ENCODE assay signal across 15 cellular contexts in genomic region chr11:72391638-72392423, GRCh38. TPM values are rescaled to one million over a fixed set of nuclear protein-coding genes. Genes with fewer than 3 reads are reported as not detected.
DNase-seq lines count a peak whose midpoint lies in the region; ATAC-seq and TF ChIP-seq lines count a peak whose summit lies in the region.
"Had no signal": no experiment of that assay in that cellular context is flagged by ENCODE, and none has a peak within 500 bp of the region (broad histone marks: within the 10 kb centered on the region; RNA-seq: fewer than 3 reads in every experiment).

No MANE protein-coding gene starts in this region.

- DNase-seq in GM12864 (ENCODE audit: low read depth): peak; percentile 29
- DNase-seq in left kidney (ENCODE audit: low read depth, low spot score): peak; percentile 75
- DNase-seq in NCI-H446 treated with DMSO at 0.1 percent for 48 hours (lab: John Stamatoyannopoulos, UW): no peak
- DNase-seq in middle frontal gyrus (ENCODE audit: extremely low spot score, low spot score): no peak
- no peak for DNase-seq in mucosa of gallbladder (ENCODE audit: low spot score)
- DNase-seq: activated CD4-positive, alpha-beta T cell treated with anti-CD3 and anti-CD28 coated beads, Interleukin-2, amount 10 ng/mL, durations not matched to agents 24 days and 14 days; effector CD8-positive, alpha-beta T cell; foreskin melanocyte; MM.1S; PC-9; stimulated activated CD4-positive, alpha-beta T cell treated with anti-CD3 and anti-CD28 coated beads, Interleukin-4, amount 100 ng/mL, for 1 hour; stimulated activated naive CD4-positive, alpha-beta T cell treated with Interleukin-2 at 50 U/mL for 16 hours had no signal

- TF ChIP-seq CTCF in GM12864 (IDR thresholded peaks at IDR 0.05; ENCODE audit: low read depth, low read length, missing control alignments): no peak

- H3K4me3 ChIP-seq in GM12864 (ENCODE audit: low read depth, low read length): no peak overlapping the region
- H3K4me3 ChIP-seq: PC-9 had no signal

- ATAC-seq in GM19463 (IDR thresholded peaks at IDR 0.05; ENCODE audit: unreplicated experiment): peak; percentile 84
- ATAC-seq in HG03196 (IDR thresholded peaks at IDR 0.05; ENCODE audit: unreplicated experiment): peak; percentile 62
- ATAC-seq in GM18519 (IDR thresholded peaks at IDR 0.05; ENCODE audit: low FRiP score, unreplicated experiment): no peak

RNA-seq across cellular contexts. Expression of gene CLPB, which starts 42.5 kb away (rescaled TPM):
- total RNA-seq in mucosa of gallbladder: 21.6 TPM

Comparison
In these comparisons a context has a peak if more than half of its experiments do, and no peak if none do; other contexts are left out.
1. DNase-seq: peak in GM12864 (single experiment) and left kidney (single experiment); none in NCI-H446 treated with DMSO at 0.1 percent for 48 hours (single experiment), middle frontal gyrus (single experiment) and mucosa of gallbladder (single experiment).